ENCODE assay signal across 1 cellular context in the genomic region with DNA sequence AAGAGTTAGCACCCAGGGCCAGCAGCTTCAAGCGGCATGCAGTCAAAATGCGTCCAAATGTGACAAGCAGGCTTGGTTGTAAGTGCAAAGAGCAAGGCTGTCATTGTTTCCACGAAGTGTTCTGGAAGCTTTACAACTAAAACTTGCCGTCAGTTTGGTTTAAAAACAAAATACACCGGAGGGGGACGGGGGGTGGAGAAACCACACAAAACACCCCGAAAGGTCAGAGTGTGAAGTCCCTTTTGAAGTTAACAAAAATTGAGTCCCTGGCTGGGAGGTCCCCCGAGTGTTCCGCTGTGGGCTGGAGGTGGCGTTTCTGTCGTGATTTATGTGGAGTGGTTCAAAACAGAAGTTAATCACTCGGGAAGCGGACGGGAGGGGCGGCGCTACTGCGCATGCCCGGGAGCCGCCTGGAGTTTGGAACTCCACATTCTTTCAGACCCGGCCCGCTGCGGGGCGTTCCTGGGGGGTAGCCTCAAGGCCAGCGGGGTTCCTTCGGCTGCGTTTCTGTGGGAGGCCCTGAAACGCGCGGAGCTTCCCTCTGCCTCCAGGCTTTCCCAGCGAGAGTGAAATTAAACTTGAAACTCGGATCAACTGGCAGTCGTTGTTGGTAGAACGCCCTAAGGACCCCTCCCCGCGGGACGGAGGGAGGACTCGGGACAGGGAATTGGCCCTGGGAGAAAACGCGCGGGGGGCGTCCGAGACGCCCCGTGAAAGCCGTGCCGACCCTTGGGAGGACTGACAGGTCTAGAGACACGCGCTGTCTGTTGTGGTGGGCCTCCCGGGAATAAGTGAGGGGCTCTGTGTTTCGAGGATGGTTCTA.
TF ChIP-seq lines count a peak whose summit lies in the region.

No MANE protein-coding gene starts in this region.

TF ChIP-seq in SK-N-SH, 30 proteins besides CTCF, POLR2A, EP300 and RAD21 (continued from another document):
- TF ChIP-seq, protein P1, sequence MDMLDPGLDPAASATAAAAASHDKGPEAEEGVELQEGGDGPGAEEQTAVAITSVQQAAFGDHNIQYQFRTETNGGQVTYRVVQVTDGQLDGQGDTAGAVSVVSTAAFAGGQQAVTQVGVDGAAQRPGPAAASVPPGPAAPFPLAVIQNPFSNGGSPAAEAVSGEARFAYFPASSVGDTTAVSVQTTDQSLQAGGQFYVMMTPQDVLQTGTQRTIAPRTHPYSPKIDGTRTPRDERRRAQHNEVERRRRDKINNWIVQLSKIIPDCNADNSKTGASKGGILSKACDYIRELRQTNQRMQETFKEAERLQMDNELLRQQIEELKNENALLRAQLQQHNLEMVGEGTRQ (IDR thresholded peaks at IDR 0.05; ENCODE audit: borderline replicate concordance, low read depth, low read length), result no peak
- TF ChIP-seq FOXM1 (IDR thresholded peaks at IDR 0.05; ENCODE audit: low read depth) (0 out of 2 replicates have a peak, but pooled peaks have one; percentile 23), MEF2A (IDR thresholded peaks at IDR 0.05; ENCODE audit: borderline replicate concordance, low read depth) (0 out of 2 replicates have a peak, but pooled peaks have one; percentile 2), POLR2AphosphoS5 (IDR thresholded peaks at IDR 0.05; ENCODE audit: low read depth, low read length) (peak; percentile 77), FOSL2 (IDR thresholded peaks at IDR 0.05; ENCODE audit: borderline replicate concordance, low read depth) (no peak), RXRA (IDR thresholded peaks at IDR 0.05; ENCODE audit: borderline replicate concordance, low read depth) (no peak), GABPA (IDR thresholded peaks at IDR 0.05; ENCODE audit: low read depth) (no peak), NFIC (IDR thresholded peaks at IDR 0.05; ENCODE audit: borderline replicate concordance) (no peak), TCF12 (IDR thresholded peaks at IDR 0.05) (0 out of 2 replicates have a peak, but pooled peaks have one; percentile 3), YY1 (IDR thresholded peaks at IDR 0.05; ENCODE audit: low read depth) (no peak), GATA2 (CRISPR knock-in tag; IDR thresholded peaks at IDR 0.05) (no peak), ELF1 (IDR thresholded peaks at IDR 0.05) (no peak), FOXJ3 (CRISPR knock-in tag; IDR thresholded peaks at IDR 0.05) (no peak)
- TF ChIP-seq, protein P2, sequence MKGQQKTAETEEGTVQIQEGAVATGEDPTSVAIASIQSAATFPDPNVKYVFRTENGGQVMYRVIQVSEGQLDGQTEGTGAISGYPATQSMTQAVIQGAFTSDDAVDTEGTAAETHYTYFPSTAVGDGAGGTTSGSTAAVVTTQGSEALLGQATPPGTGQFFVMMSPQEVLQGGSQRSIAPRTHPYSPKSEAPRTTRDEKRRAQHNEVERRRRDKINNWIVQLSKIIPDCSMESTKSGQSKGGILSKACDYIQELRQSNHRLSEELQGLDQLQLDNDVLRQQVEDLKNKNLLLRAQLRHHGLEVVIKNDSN (IDR thresholded peaks at IDR 0.05; ENCODE audit: borderline replicate concordance, low read depth), result no peak
- TF ChIP-seq, protein P3, sequence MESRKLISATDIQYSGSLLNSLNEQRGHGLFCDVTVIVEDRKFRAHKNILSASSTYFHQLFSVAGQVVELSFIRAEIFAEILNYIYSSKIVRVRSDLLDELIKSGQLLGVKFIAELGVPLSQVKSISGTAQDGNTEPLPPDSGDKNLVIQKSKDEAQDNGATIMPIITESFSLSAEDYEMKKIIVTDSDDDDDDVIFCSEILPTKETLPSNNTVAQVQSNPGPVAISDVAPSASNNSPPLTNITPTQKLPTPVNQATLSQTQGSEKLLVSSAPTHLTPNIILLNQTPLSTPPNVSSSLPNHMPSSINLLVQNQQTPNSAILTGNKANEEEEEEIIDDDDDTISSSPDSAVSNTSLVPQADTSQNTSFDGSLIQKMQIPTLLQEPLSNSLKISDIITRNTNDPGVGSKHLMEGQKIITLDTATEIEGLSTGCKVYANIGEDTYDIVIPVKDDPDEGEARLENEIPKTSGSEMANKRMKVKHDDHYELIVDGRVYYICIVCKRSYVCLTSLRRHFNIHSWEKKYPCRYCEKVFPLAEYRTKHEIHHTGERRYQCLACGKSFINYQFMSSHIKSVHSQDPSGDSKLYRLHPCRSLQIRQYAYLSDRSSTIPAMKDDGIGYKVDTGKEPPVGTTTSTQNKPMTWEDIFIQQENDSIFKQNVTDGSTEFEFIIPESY (IDR thresholded peaks at IDR 0.05; ENCODE audit: borderline replicate concordance, low read depth), result no peak
- TF ChIP-seq, protein P4, sequence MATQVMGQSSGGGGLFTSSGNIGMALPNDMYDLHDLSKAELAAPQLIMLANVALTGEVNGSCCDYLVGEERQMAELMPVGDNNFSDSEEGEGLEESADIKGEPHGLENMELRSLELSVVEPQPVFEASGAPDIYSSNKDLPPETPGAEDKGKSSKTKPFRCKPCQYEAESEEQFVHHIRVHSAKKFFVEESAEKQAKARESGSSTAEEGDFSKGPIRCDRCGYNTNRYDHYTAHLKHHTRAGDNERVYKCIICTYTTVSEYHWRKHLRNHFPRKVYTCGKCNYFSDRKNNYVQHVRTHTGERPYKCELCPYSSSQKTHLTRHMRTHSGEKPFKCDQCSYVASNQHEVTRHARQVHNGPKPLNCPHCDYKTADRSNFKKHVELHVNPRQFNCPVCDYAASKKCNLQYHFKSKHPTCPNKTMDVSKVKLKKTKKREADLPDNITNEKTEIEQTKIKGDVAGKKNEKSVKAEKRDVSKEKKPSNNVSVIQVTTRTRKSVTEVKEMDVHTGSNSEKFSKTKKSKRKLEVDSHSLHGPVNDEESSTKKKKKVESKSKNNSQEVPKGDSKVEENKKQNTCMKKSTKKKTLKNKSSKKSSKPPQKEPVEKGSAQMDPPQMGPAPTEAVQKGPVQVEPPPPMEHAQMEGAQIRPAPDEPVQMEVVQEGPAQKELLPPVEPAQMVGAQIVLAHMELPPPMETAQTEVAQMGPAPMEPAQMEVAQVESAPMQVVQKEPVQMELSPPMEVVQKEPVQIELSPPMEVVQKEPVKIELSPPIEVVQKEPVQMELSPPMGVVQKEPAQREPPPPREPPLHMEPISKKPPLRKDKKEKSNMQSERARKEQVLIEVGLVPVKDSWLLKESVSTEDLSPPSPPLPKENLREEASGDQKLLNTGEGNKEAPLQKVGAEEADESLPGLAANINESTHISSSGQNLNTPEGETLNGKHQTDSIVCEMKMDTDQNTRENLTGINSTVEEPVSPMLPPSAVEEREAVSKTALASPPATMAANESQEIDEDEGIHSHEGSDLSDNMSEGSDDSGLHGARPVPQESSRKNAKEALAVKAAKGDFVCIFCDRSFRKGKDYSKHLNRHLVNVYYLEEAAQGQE (IDR thresholded peaks at IDR 0.05; ENCODE audit: low read depth, low read length), result no peak
